ENCODE assay signal across 10 cellular contexts in genomic region chr1:29736582-29737188, GRCh38.
DNase-seq lines count a peak whose midpoint lies in the region; ATAC-seq, FAIRE-seq and TF ChIP-seq lines count a peak whose summit lies in the region.
"Had no signal": no experiment of that assay in that cellular context is flagged by ENCODE, and none has a peak within 500 bp of the region (broad histone marks: within the 10 kb centered on the region; RNA-seq: fewer than 3 reads in every experiment).

No MANE protein-coding gene starts in this region.

- H3K4me3 ChIP-seq in fibroblast of mammary gland (ENCODE audit: control insufficient read depth, low read depth, low read length) (no peak overlapping the region), esophagus muscularis mucosa (no peak overlapping the region)

- intact Hi-C loops in esophagus muscularis mucosa (cut with DNase I) = no loop called here
- intact Hi-C loops in posterior vena cava (cut with DNase I) = no loop called here

- TF ChIP-seq EP300 in esophagus muscularis mucosa (IDR thresholded peaks at IDR 0.05) = no peak

- H3K9me3 Mint-ChIP-seq in activated naive CD8-positive, alpha-beta T cell treated with anti-CD3 and anti-CD28 coated beads, Interleukin-2, amount 50 U/mL, for 24 hours = no peaks in the 10 kb centered on the region
- no peaks in the 10 kb centered on the region for H3K9me3 Mint-ChIP-seq in activated naive CD8-positive, alpha-beta T cell treated with anti-CD3 and anti-CD28 coated beads for 36 hours
- H3K9me3 Mint-ChIP-seq: CD4-positive, alpha-beta T cell had no signal

- peaks cover 0 to 58% (median 0%) of the 10 kb centered on the region in 4 donors for H3K27me3 ChIP-seq in esophagus muscularis mucosa

- no peaks in the 10 kb centered on the region for H3K36me3 ChIP-seq in esophagus muscularis mucosa

- H3K27ac ChIP-seq in esophagus muscularis mucosa (replicated peaks in 1 of 4) = no peak overlapping the region

- no peak overlapping the region for H3K4me3 Mint-ChIP-seq in activated naive CD8-positive, alpha-beta T cell treated with anti-CD3 and anti-CD28 coated beads, Interleukin-2, amount 50 U/mL, for 24 hours
- H3K4me3 Mint-ChIP-seq in activated naive CD8-positive, alpha-beta T cell treated with anti-CD3 and anti-CD28 coated beads for 36 hours = no peak overlapping the region
- H3K4me3 Mint-ChIP-seq: CD4-positive, alpha-beta T cell had no signal

- H3K36me3 Mint-ChIP-seq in activated naive CD8-positive, alpha-beta T cell treated with anti-CD3 and anti-CD28 coated beads, Interleukin-2, amount 50 U/mL, for 24 hours (ENCODE audit: low read depth) = no peaks in the 10 kb centered on the region
- H3K36me3 Mint-ChIP-seq in activated naive CD8-positive, alpha-beta T cell treated with anti-CD3 and anti-CD28 coated beads for 36 hours = no peaks in the 10 kb centered on the region

- DNase-seq in activated naive CD8-positive, alpha-beta T cell treated with anti-CD3 and anti-CD28 coated beads, Interleukin-2, amount 50 U/mL, for 24 hours = peak; percentile 14
- DNase-seq in activated naive CD8-positive, alpha-beta T cell treated with anti-CD3 and anti-CD28 coated beads for 36 hours = no peak
- DNase-seq in RCC 7860 (ENCODE audit: low spot score) (peak; percentile 13), fibroblast of mammary gland (ENCODE audit: low read depth) (peak; percentile 61), stromal cell of bone marrow (ENCODE audit: low read depth) (peak; percentile 25), esophagus muscularis mucosa (ENCODE audit: extremely low spot score) (no peak), posterior vena cava (ENCODE audit: low spot score) (no peak), NCI-H1048 (lab: John Stamatoyannopoulos, UW) (no peak)
- DNase-seq: CD4-positive, alpha-beta T cell had no signal

- no peak for FAIRE-seq in RCC 7860 (lab: Jason Lieb, UNC)
- FAIRE-seq: islet of Langerhans had no signal

- no peaks in the 10 kb centered on the region for H3K4me1 ChIP-seq in esophagus muscularis mucosa

- H3K27me3 Mint-ChIP-seq in activated naive CD8-positive, alpha-beta T cell treated with anti-CD3 and anti-CD28 coated beads, Interleukin-2, amount 50 U/mL, for 24 hours = peaks cover 13% of the 10 kb centered on the region
- H3K27me3 Mint-ChIP-seq in activated naive CD8-positive, alpha-beta T cell treated with anti-CD3 and anti-CD28 coated beads for 36 hours = peaks cover 26% of the 10 kb centered on the region

- no peaks in the 10 kb centered on the region for H3K9me3 ChIP-seq in esophagus muscularis mucosa

- 70% methylated on average over 5 of the region's 5 CpGs for WGBS in esophagus muscularis mucosa

- no peak for TF ChIP-seq CTCF in fibroblast of mammary gland (conservative IDR thresholded peaks at IDR 0.05; ENCODE audit: control insufficient read depth, insufficient read depth, low read depth, low read length)
- no peak for TF ChIP-seq CTCF in esophagus muscularis mucosa (IDR thresholded peaks at IDR 0.05)

- H3K27ac Mint-ChIP-seq in activated naive CD8-positive, alpha-beta T cell treated with anti-CD3 and anti-CD28 coated beads, Interleukin-2, amount 50 U/mL, for 24 hours = no peak overlapping the region
- H3K27ac Mint-ChIP-seq in activated naive CD8-positive, alpha-beta T cell treated with anti-CD3 and anti-CD28 coated beads for 36 hours = no peak overlapping the region
- H3K27ac Mint-ChIP-seq: CD4-positive, alpha-beta T cell had no signal

- TF ChIP-seq POLR2A in esophagus muscularis mucosa (IDR thresholded peaks at IDR 0.05; ENCODE audit: low read depth) = no peak

- no peaks in the 10 kb centered on the region for H3K4me1 Mint-ChIP-seq in activated naive CD8-positive, alpha-beta T cell treated with anti-CD3 and anti-CD28 coated beads, Interleukin-2, amount 50 U/mL, for 24 hours
- H3K4me1 Mint-ChIP-seq in activated naive CD8-positive, alpha-beta T cell treated with anti-CD3 and anti-CD28 coated beads for 36 hours = no peaks in the 10 kb centered on the region

- ATAC-seq in activated naive CD8-positive, alpha-beta T cell treated with anti-CD3 and anti-CD28 coated beads, Interleukin-2, amount 50 U/mL, for 24 hours = no peak

Comparison
In these comparisons a context has a peak if more than half of its experiments do, and no peak if none do; other contexts are left out.
1. DNase-seq: peak in activated naive CD8-positive, alpha-beta T cell treated with anti-CD3 and anti-CD28 coated beads, Interleukin-2, amount 50 U/mL, for 24 hours (single experiment), RCC 7860 (single experiment), fibroblast of mammary gland (single experiment) and stromal cell of bone marrow (single experiment); none in activated naive CD8-positive, alpha-beta T cell treated with anti-CD3 and anti-CD28 coated beads for 36 hours (single experiment), esophagus muscularis mucosa (single experiment), posterior vena cava (single experiment) and NCI-H1048 (single experiment).